ENCODE assay signal across 1 cellular context in genomic region chr2:42974697-42975357, GRCh38.
TF ChIP-seq lines count a peak whose summit lies in the region.

No MANE protein-coding gene starts in this region.

TF ChIP-seq in HepG2, 621 proteins besides CTCF, POLR2A, EP300 and RAD21 (continued from another document and continues in another):
- peak; percentile 68; the same call in 1 of the 2 replicates for TF ChIP-seq ARID4A (CRISPR knock-in tag; IDR thresholded peaks at IDR 0.05; ENCODE audit: borderline replicate concordance)
- TF ChIP-seq TCF7 (IDR thresholded peaks at IDR 0.05; ENCODE audit: low read depth): no peak; the same call in 1 of the 2 replicates
- TF ChIP-seq ZBED4 (CRISPR knock-in tag; IDR thresholded peaks at IDR 0.05; ENCODE audit: borderline replicate concordance): peak; percentile 80
- peak; percentile 98 for TF ChIP-seq MED13 (CRISPR knock-in tag; IDR thresholded peaks at IDR 0.05)
- TF ChIP-seq NCOA2 (CRISPR knock-in tag; IDR thresholded peaks at IDR 0.05): peak; percentile 92
- peak; percentile 95 for TF ChIP-seq RBFOX2 (IDR thresholded peaks at IDR 0.05; ENCODE audit: low read depth, low read length)
- no peak for TF ChIP-seq NFIB (CRISPR knock-in tag; IDR thresholded peaks at IDR 0.05; ENCODE audit: borderline replicate concordance)
- TF ChIP-seq ZNF256 (CRISPR knock-in tag; conservative IDR thresholded peaks at IDR 0.05): peak; percentile 20; the same call in 1 of the 2 replicates
- no peak for TF ChIP-seq HOXA9 (CRISPR knock-in tag; IDR thresholded peaks at IDR 0.05; ENCODE audit: borderline replicate concordance)
- peak; percentile 63; the same call in 1 of the 2 replicates for TF ChIP-seq GMEB1 (CRISPR knock-in tag; IDR thresholded peaks at IDR 0.05; ENCODE audit: borderline replicate concordance)
- TF ChIP-seq ZNF562 (CRISPR knock-in tag; IDR thresholded peaks at IDR 0.05; ENCODE audit: borderline replicate concordance): no peak
- TF ChIP-seq ZNF17 (CRISPR knock-in tag; IDR thresholded peaks at IDR 0.05): no peak
- TF ChIP-seq EEA1 (CRISPR knock-in tag; IDR thresholded peaks at IDR 0.05; ENCODE audit: borderline replicate concordance): no peak
- no peak for TF ChIP-seq FOXK2 (IDR thresholded peaks at IDR 0.05)
- no peak for TF ChIP-seq KLF13 (CRISPR knock-in tag; IDR thresholded peaks at IDR 0.05)
- no peak for TF ChIP-seq CEBPB (IDR thresholded peaks at IDR 0.05; ENCODE audit: borderline replicate concordance, low read depth, low read length)
- peak; percentile 0 for TF ChIP-seq PCBP2 (optimal IDR thresholded peaks at IDR 0.05; ENCODE audit: low read depth, low read length, poor library complexity, severe bottlenecking)
- TF ChIP-seq NCOA5 (CRISPR knock-in tag; IDR thresholded peaks at IDR 0.05): 0 out of 2 replicates have a peak, but pooled peaks have one; percentile 55
- TF ChIP-seq SNAPC5 (CRISPR knock-in tag; IDR thresholded peaks at IDR 0.05; ENCODE audit: borderline replicate concordance): no peak
- TF ChIP-seq CREB1 (IDR thresholded peaks at IDR 0.05): no peak
- TF ChIP-seq CREB1 (CRISPR knock-in tag; IDR thresholded peaks at IDR 0.05): no peak
- peak; percentile 93 for TF ChIP-seq GFI1 (CRISPR knock-in tag; IDR thresholded peaks at IDR 0.05; ENCODE audit: borderline replicate concordance)
- TF ChIP-seq ZNF563 (CRISPR knock-in tag; IDR thresholded peaks at IDR 0.05): peak; percentile 57; the same call in 1 of the 2 replicates
- TF ChIP-seq KLF6 (CRISPR knock-in tag; IDR thresholded peaks at IDR 0.05): peak; percentile 81
- 0 out of 2 replicates have a peak, but pooled peaks have one; percentile 26 for TF ChIP-seq GMEB2 (CRISPR knock-in tag; IDR thresholded peaks at IDR 0.05; ENCODE audit: low read depth)
- TF ChIP-seq PHF20 (CRISPR knock-in tag; IDR thresholded peaks at IDR 0.05): 0 out of 2 replicates have a peak, but pooled peaks have one; percentile 20
- no peak for TF ChIP-seq PAX8 (CRISPR knock-in tag; IDR thresholded peaks at IDR 0.05; ENCODE audit: borderline replicate concordance)
- peak; percentile 90 for TF ChIP-seq ZNF296 (CRISPR knock-in tag; conservative IDR thresholded peaks at IDR 0.05)
- peak; percentile 22; the same call in 1 of the 2 replicates for TF ChIP-seq GATA4 (IDR thresholded peaks at IDR 0.05; ENCODE audit: borderline replicate concordance, low read depth)
- no peak for TF ChIP-seq E2F5 (CRISPR knock-in tag; conservative IDR thresholded peaks at IDR 0.05)
- TF ChIP-seq ZFP37 (CRISPR knock-in tag; IDR thresholded peaks at IDR 0.05; ENCODE audit: borderline replicate concordance): peak; percentile 57; the same call in 1 of the 2 replicates
- TF ChIP-seq MZF1 (CRISPR knock-in tag; IDR thresholded peaks at IDR 0.05; ENCODE audit: borderline replicate concordance): no peak
- 0 out of 2 replicates have a peak, but pooled peaks have one; percentile 12 for TF ChIP-seq SOX13 (IDR thresholded peaks at IDR 0.05)
- peak in 1 of 2 experiments; percentile 83; a peak in 2 of 4 replicates for TF ChIP-seq SOX13 (CRISPR knock-in tag; conservative IDR thresholded peaks at IDR 0.05 in 1 of 2, IDR thresholded peaks at IDR 0.05 in 1 of 2)
- peak; percentile 87 for TF ChIP-seq ZNF503 (CRISPR knock-in tag; IDR thresholded peaks at IDR 0.05)
- peak; percentile 81 for TF ChIP-seq HOMEZ (CRISPR knock-in tag; IDR thresholded peaks at IDR 0.05; ENCODE audit: low read depth)
- no peak for TF ChIP-seq ATRX (CRISPR knock-in tag; IDR thresholded peaks at IDR 0.05; ENCODE audit: borderline replicate concordance)
- peak; percentile 86 for TF ChIP-seq RXRB (CRISPR knock-in tag; IDR thresholded peaks at IDR 0.05; ENCODE audit: borderline replicate concordance)
- peak; percentile 33; the same call in 1 of the 2 replicates for TF ChIP-seq ZNF704 (CRISPR knock-in tag; IDR thresholded peaks at IDR 0.05; ENCODE audit: borderline replicate concordance)
- TF ChIP-seq ZNF629 (CRISPR knock-in tag; conservative IDR thresholded peaks at IDR 0.05): peak; percentile 61
- TF ChIP-seq ZNF253 (CRISPR knock-in tag; IDR thresholded peaks at IDR 0.05; ENCODE audit: borderline replicate concordance): no peak
- no peak for TF ChIP-seq DZIP1 (CRISPR knock-in tag; IDR thresholded peaks at IDR 0.05)
